Comparison of ENCODE assay signal across 14 cellular contexts in genomic region chr7:99030951-99031350, GRCh38.
A peak's percentile ranks its signal among the peaks of the same experiment; 100 is the strongest.
DNase-seq lines count a peak whose midpoint lies in the region; ATAC-seq and TF ChIP-seq lines count a peak whose summit lies in the region.
"Had no signal": no experiment of that assay in that cellular context is flagged by ENCODE, and none has a peak within 500 bp of the region (broad histone marks: within the 10 kb centered on the region; RNA-seq: fewer than 3 reads in every experiment).

No MANE protein-coding gene starts in this region.

- H3K4me3 ChIP-seq in brain microvascular endothelial cell (ENCODE audit: low read depth, low read length), result no peak overlapping the region
- no peak overlapping the region for H3K4me3 ChIP-seq in stomach

- WGBS in stomach, 5 donors, result 78 to 91% (median 86%) methylated on average over 5 of the region's 5 CpGs

- intact Hi-C loops in stomach (cut with DNase I; ENCODE audit: low total_unique reads), result loop anchor here (10.0 kb wide), 2 partner anchors 114 to 204 kb away; partner anchors contain the start of gene SMURF1

- H3K27ac ChIP-seq in brain microvascular endothelial cell (no peak overlapping the region), stomach (peak overlapping the region in 4 of 5 donors; percentile 45 to 64 (median 50))

- in situ Hi-C loops in brain microvascular endothelial cell (cut with HindIII; ENCODE audit: low pct_ligation_motif_present, low sequenced_read_pairs), result no loop called here

- H3K4me1 Mint-ChIP-seq in HFFc6 (ENCODE audit: low read depth), result peaks cover 6% of the 10 kb centered on the region; the same call in 1 of the 2 replicates
- no peaks in the 10 kb centered on the region for H3K4me1 Mint-ChIP-seq in natural killer cell treated with Interleukin-12 subunit alpha and Interleukin-12 subunit beta and Interleukin-15 and Interleukin-18, amount 100 ng/mL, for 72 hours (ENCODE audit: low read depth in 2 of 2)

- H3K36me3 Mint-ChIP-seq in HFFc6 (ENCODE audit: low read depth), result peaks cover 40% of the 10 kb centered on the region
- peaks cover 4% of the 10 kb centered on the region for H3K36me3 Mint-ChIP-seq in natural killer cell treated with Interleukin-12 subunit alpha and Interleukin-12 subunit beta and Interleukin-15 and Interleukin-18, amount 100 ng/mL, for 72 hours

- TF ChIP-seq CTCF in HFFc6 (IDR thresholded peaks at IDR 0.05), result no peak
- no peak for TF ChIP-seq CTCF in brain microvascular endothelial cell (IDR thresholded peaks at IDR 0.05; ENCODE audit: low read depth, low read length, missing control alignments)
- TF ChIP-seq CTCF in stomach (IDR thresholded peaks at IDR 0.05), result no peak

- no peak overlapping the region for H3K4me3 Mint-ChIP-seq in HFFc6
- no peak overlapping the region for H3K4me3 Mint-ChIP-seq in natural killer cell treated with Interleukin-12 subunit alpha and Interleukin-12 subunit beta and Interleukin-15 and Interleukin-18, amount 100 ng/mL, for 72 hours
- H3K4me3 Mint-ChIP-seq: stimulated activated naive CD8-positive, alpha-beta T cell treated with anti-CD3 and anti-CD28 coated beads, Interleukin-15, amount 100 ng/mL, for 72 hours had no signal

- H3K9me3 ChIP-seq in stomach, result peaks cover 0 to 6% (median 0%) of the 10 kb centered on the region in 4 donors

- peaks cover 0 to 7% (median 0%) of the 10 kb centered on the region in 4 donors for H3K4me1 ChIP-seq in stomach

- ATAC-seq in natural killer cell treated with Interleukin-12 subunit alpha and Interleukin-12 subunit beta and Interleukin-15 and Interleukin-18, amount 100 ng/mL, for 72 hours, result no peak
- ATAC-seq in HG02759 (IDR thresholded peaks at IDR 0.05; ENCODE audit: unreplicated experiment), result no peak
- ATAC-seq in HG03139 (IDR thresholded peaks at IDR 0.05; ENCODE audit: unreplicated experiment), result no peak
- ATAC-seq in HG02884 (IDR thresholded peaks at IDR 0.05; ENCODE audit: unreplicated experiment), result no peak
- ATAC-seq: stimulated activated naive CD8-positive, alpha-beta T cell treated with anti-CD3 and anti-CD28 coated beads, Interleukin-15, amount 100 ng/mL, for 72 hours had no signal

- H3K36me3 ChIP-seq in brain microvascular endothelial cell (replicated peaks) (peaks cover 69% of the 10 kb centered on the region), stomach (peaks cover 81 to 90% (median 89%) of the 10 kb centered on the region in 4 donors)

- DNase-seq in HFFc6 (no peak), brain microvascular endothelial cell (peak; percentile 18), hepatic stellate cell (ENCODE audit: low spot score) (peak; percentile 60), stomach (no peak)
- DNase-seq in natural killer cell treated with Interleukin-12 subunit alpha and Interleukin-12 subunit beta and Interleukin-15 and Interleukin-18, amount 100 ng/mL, for 72 hours (ENCODE audit: low spot score), result no peak
- DNase-seq: activated naive CD4-positive, alpha-beta T cell treated with anti-CD3 and anti-CD28 coated beads, Interleukin-2, amount 50 U/mL, for 16 hours; effector CD8-positive, alpha-beta T cell; IMR-90; NCI-H524; stimulated activated CD4-positive, alpha-beta T cell treated with anti-CD3 and anti-CD28 coated beads, Interleukin-4, amount 100 ng/mL, for 24 hours; stimulated activated naive CD8-positive, alpha-beta T cell treated with anti-CD3 and anti-CD28 coated beads, Interleukin-15, amount 100 ng/mL, for 72 hours had no signal

- no peak for TF ChIP-seq POLR2A in stomach (IDR thresholded peaks at IDR 0.05)

- peak overlapping the region; percentile 5; the same call in 1 of the 2 replicates for H3K27ac Mint-ChIP-seq in HFFc6
- no peak overlapping the region for H3K27ac Mint-ChIP-seq in natural killer cell treated with Interleukin-12 subunit alpha and Interleukin-12 subunit beta and Interleukin-15 and Interleukin-18, amount 100 ng/mL, for 72 hours

- TF ChIP-seq EP300 in stomach (IDR thresholded peaks at IDR 0.05), result no peak

- H3K9me3 Mint-ChIP-seq in HFFc6, result no peaks in the 10 kb centered on the region
- H3K9me3 Mint-ChIP-seq in natural killer cell treated with Interleukin-12 subunit alpha and Interleukin-12 subunit beta and Interleukin-15 and Interleukin-18, amount 100 ng/mL, for 72 hours, result no peaks in the 10 kb centered on the region
- H3K9me3 Mint-ChIP-seq: stimulated activated naive CD8-positive, alpha-beta T cell treated with anti-CD3 and anti-CD28 coated beads, Interleukin-15, amount 100 ng/mL, for 72 hours had no signal

- no peaks in the 10 kb centered on the region for H3K27me3 ChIP-seq in brain microvascular endothelial cell (replicated peaks)
- no peaks in the 10 kb centered on the region for H3K27me3 ChIP-seq in stomach

- peaks cover 8% of the 10 kb centered on the region for H3K27me3 Mint-ChIP-seq in HFFc6 (ENCODE audit: insufficient read depth)
- no peaks in the 10 kb centered on the region for H3K27me3 Mint-ChIP-seq in natural killer cell treated with Interleukin-12 subunit alpha and Interleukin-12 subunit beta and Interleukin-15 and Interleukin-18, amount 100 ng/mL, for 72 hours
- H3K27me3 Mint-ChIP-seq: stimulated activated naive CD8-positive, alpha-beta T cell treated with anti-CD3 and anti-CD28 coated beads, Interleukin-15, amount 100 ng/mL, for 72 hours had no signal

Comparison
In these comparisons a context has a peak if more than half of its experiments do, and no peak if none do; other contexts are left out.
1. DNase-seq: peak in brain microvascular endothelial cell (single experiment) and hepatic stellate cell (single experiment); none in HFFc6 (single experiment), stomach (single experiment) and natural killer cell treated with Interleukin-12 subunit alpha and Interleukin-12 subunit beta and Interleukin-15 and Interleukin-18, amount 100 ng/mL, for 72 hours (single experiment).